10 cellular contexts compared by ENCODE assay signal in the genomic region with DNA sequence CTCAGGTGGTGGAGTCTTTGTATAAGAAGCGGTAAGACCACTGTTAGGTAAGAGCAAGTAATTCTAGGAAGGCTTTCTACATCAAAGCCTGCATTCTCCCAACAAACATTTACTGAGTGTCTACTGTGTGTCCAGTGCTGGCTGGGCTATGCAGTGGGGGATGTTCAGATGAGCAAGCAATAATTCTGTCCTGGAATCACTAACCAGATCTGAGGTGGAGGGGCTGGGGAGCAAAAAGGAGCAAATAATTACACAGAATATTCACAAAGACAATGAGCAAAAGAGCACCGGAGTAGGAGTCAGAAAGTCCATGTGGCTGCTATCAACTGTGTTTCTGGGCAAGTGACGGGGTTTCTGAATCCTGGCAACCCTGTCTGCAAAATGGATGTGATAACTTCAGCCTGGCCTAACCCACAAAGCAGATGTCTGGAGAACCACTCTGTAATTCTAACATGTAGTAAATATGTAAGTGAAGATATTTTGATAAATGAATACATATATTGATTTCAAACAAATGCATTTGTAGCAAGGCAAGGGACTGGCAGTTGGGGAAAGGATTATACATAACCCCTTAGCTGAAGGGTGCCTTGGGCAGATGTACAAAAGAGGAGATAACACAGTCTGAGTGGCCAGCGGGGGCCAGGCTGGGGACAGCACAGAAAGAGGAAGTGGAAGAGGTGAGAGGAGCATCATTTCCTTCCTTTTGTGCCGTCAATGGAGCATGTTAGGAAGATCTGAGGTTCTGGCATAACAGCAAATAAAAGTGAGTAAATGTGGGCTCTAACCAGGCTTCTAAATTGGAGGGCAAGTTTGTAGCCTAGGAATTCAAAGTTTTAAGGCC. TPM values are rescaled to one million over a fixed set of nuclear protein-coding genes. Genes with fewer than 3 reads are reported as not detected.
DNase-seq lines count a peak whose midpoint lies in the region; ATAC-seq, FAIRE-seq and TF ChIP-seq lines count a peak whose summit lies in the region.
"Had no signal": no experiment of that assay in that cellular context is flagged by ENCODE, and none has a peak within 500 bp of the region (broad histone marks: within the 10 kb centered on the region; RNA-seq: fewer than 3 reads in every experiment).

No MANE protein-coding gene starts in this region.

- 31 to 35% (median 34%) methylated on average over 5 of the region's 5 CpGs for WGBS in spleen, 5 donors
- 66% methylated on average over 5 of the region's 5 CpGs for WGBS in hepatocyte (ENCODE audit: low lambda C conversion rate, missing lambda C conversion rate)

- H3K9me3 ChIP-seq in spleen (no peaks in the 10 kb centered on the region), hepatocyte (ENCODE audit: low read depth) (no peaks in the 10 kb centered on the region)
- no peaks in the 10 kb centered on the region for H3K9me3 ChIP-seq in effector memory CD4-positive, alpha-beta T cell (ENCODE audit: control insufficient read depth, low read length)

- no peak overlapping the region for H2AFZ ChIP-seq in hepatocyte

- intact Hi-C loops in spleen (cut with DNase I; ENCODE audit: low total_unique reads), result no loop called here

- H3K4me2 ChIP-seq in hepatocyte, result no peak overlapping the region

- DNase-seq in NAMALWA (ENCODE audit: low spot score), result peak; percentile 25
- peak; percentile 85 for DNase-seq in spleen
- no peak for DNase-seq in effector memory CD4-positive, alpha-beta T cell
- DNase-seq in stimulated activated naive CD4-positive, alpha-beta T cell (lab: John Stamatoyannopoulos, UW), result no peak
- DNase-seq in D721Med (ENCODE audit: insufficient read length, low spot score), result no peak
- no peak for DNase-seq in hepatocyte (ENCODE audit: low spot score)

- H3K27me3 ChIP-seq in spleen (replicated peaks in 1 of 7), result no peaks in the 10 kb centered on the region
- no peaks in the 10 kb centered on the region for H3K27me3 ChIP-seq in effector memory CD4-positive, alpha-beta T cell (replicated peaks; ENCODE audit: control insufficient read depth, insufficient read depth, low read length, poor library complexity, severe bottlenecking)
- no peaks in the 10 kb centered on the region for H3K27me3 ChIP-seq in hepatocyte

- FAIRE-seq in D721Med (lab: Jason Lieb, UNC), result no peak

- peaks cover 14 to 51% (median 35%) of the 10 kb centered on the region in 6 donors for H3K4me1 ChIP-seq in spleen
- peaks cover 4% of the 10 kb centered on the region for H3K4me1 ChIP-seq in effector memory CD4-positive, alpha-beta T cell (ENCODE audit: control insufficient read depth, insufficient read depth, low read length, poor library complexity, severe bottlenecking)
- no peaks in the 10 kb centered on the region for H3K4me1 ChIP-seq in hepatocyte (ENCODE audit: insufficient read depth)

- no peaks in the 10 kb centered on the region for H4K20me1 ChIP-seq in hepatocyte (ENCODE audit: insufficient read depth, poor library complexity, severe bottlenecking)

- H3K27ac ChIP-seq in spleen (peak overlapping the region in 7 of 8 donors; percentile 17 to 81 (median 59)), hepatocyte (no peak overlapping the region)
- H3K27ac ChIP-seq in effector memory CD4-positive, alpha-beta T cell (ENCODE audit: insufficient read depth, low read length, poor library complexity, severe bottlenecking), result no peak overlapping the region

- no peaks in the 10 kb centered on the region for H3K79me2 ChIP-seq in hepatocyte

- no peaks in the 10 kb centered on the region for H3K36me3 ChIP-seq in spleen
- no peaks in the 10 kb centered on the region for H3K36me3 ChIP-seq in effector memory CD4-positive, alpha-beta T cell (ENCODE audit: control insufficient read depth, insufficient read depth, low read length)
- H3K36me3 ChIP-seq in hepatocyte (replicated peaks; ENCODE audit: insufficient read depth, low read depth), result no peaks in the 10 kb centered on the region

- TF ChIP-seq CTCF in spleen (IDR thresholded peaks at IDR 0.05 in 8 of 11, conservative IDR thresholded peaks at IDR 0.05 in 3 of 11) (no peak), D721Med (IDR thresholded peaks at IDR 0.05; ENCODE audit: insufficient read depth, missing control alignments) (no peak), hepatocyte (IDR thresholded peaks at IDR 0.05; ENCODE audit: poor library complexity) (no peak)

- H3K9me2 ChIP-seq in hepatocyte (replicated peaks; ENCODE audit: insufficient read depth), result no peaks in the 10 kb centered on the region

- H3K4me3 ChIP-seq in spleen, result no peak overlapping the region
- H3K4me3 ChIP-seq in effector memory CD4-positive, alpha-beta T cell (ENCODE audit: insufficient read depth, low read depth, low read length, poor library complexity, severe bottlenecking), result no peak overlapping the region
- H3K4me3 ChIP-seq in hepatocyte, result no peak overlapping the region

- TF ChIP-seq POLR2A in spleen (IDR thresholded peaks at IDR 0.05), result no peak

- ATAC-seq in GM19351 (IDR thresholded peaks at IDR 0.05; ENCODE audit: unreplicated experiment) (peak; percentile 89), esophagus mucosa (peak; percentile 28)
- ATAC-seq: HCT116 had no signal

RNA-seq across cellular contexts. Expression of a gene that starts 28.8 kb away (rescaled TPM):
- not detected for total RNA-seq in esophagus mucosa
- not detected for total RNA-seq in spleen
- polyA plus RNA-seq in spleen, result under 1 TPM in 1 of 3 donors, not detected in 2; 0.02 TPM
- 5.7 and 5.9 TPM in 2 replicates for total RNA-seq in hepatocyte
- 2.2 and 4.5 TPM in 2 replicates for polyA plus RNA-seq in hepatocyte
- total RNA-seq: fibroblast of villous mesenchyme had no signal

RNA-seq across cellular contexts. Expression of a gene that starts 37.7 kb away (rescaled TPM):
- total RNA-seq in esophagus mucosa (1.1 TPM), spleen (1 to 10 TPM in 5 of 7 donors, under 1 TPM in 2; 0.52 to 4.4 (median 1.2) TPM), hepatocyte (1.9 and 3.9 TPM in 2 replicates)
- polyA plus RNA-seq in spleen (under 1 TPM; 0.17 to 0.42 (median 0.33) TPM), hepatocyte (1.7 and 2.3 TPM in 2 replicates)

RNA-seq across cellular contexts. Expression of a gene that starts 42.6 kb away (rescaled TPM):
- total RNA-seq in esophagus mucosa (114 TPM), spleen (10 to 100 TPM; 48.5 to 89.0 (median 58.8) TPM), hepatocyte (252 and 266 TPM in 2 replicates)
- polyA plus RNA-seq in spleen (10 to 100 TPM; 39.4 to 86.6 (median 60.5) TPM), hepatocyte (212 and 218 TPM in 2 replicates)

RNA-seq across cellular contexts. Expression of a gene that starts 59.0 kb away (rescaled TPM):
- total RNA-seq in esophagus mucosa (3.8 TPM), spleen (10 to 100 TPM in 1 of 7 donors, 1 to 10 TPM in 6; 2.9 to 10.4 (median 5.1) TPM), hepatocyte (0.07 TPM in 1 of 2 replicates, not detected in the other)
- polyA plus RNA-seq in spleen (1 to 10 TPM; 1.0 to 2.8 (median 2.2) TPM), hepatocyte (not detected in 2 replicates)

Comparison
In these comparisons a context has a peak if more than half of its experiments do, and no peak if none do; other contexts are left out.
1. DNase-seq: peak in NAMALWA (single experiment) and spleen (single experiment); none in effector memory CD4-positive, alpha-beta T cell (0 of 3), stimulated activated naive CD4-positive, alpha-beta T cell (0 of 6), D721Med (single experiment) and hepatocyte (single experiment).
2. H3K27ac ChIP-seq: peak in spleen (7 of 8); none in effector memory CD4-positive, alpha-beta T cell (single experiment) and hepatocyte (single experiment).